16 cellular contexts compared by ENCODE assay signal in the genomic region with DNA sequence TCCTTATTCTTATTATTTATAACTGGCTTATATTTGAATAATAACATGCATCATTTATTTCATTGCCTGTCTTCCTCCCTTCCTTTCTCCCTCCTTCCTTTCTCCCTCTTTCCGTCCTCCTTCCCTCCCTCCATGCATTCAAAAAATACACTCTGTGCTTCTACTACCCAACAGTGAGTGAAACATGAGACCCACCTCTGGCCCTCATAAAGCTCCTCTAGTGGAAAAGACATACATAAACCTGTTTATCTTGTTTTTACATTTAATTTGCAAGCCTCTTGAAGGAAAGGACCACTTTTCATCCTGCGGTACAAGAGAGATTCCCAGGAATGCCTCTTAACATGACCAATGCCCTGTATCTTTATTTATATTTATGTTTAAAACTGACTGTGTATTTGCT.
"Had no signal": no experiment of that assay in that cellular context is flagged by ENCODE, and none has a peak within 500 bp of the region (broad histone marks: within the 10 kb centered on the region; RNA-seq: fewer than 3 reads in every experiment).

No MANE protein-coding gene starts in this region.

- H3K27ac ChIP-seq: colonic mucosa, thoracic aorta, upper lobe of right lung had no signal

- H3K4me3 Mint-ChIP-seq: activated CD4-positive, alpha-beta T cell treated with anti-CD3 and anti-CD28 coated beads, Interleukin-2, amount 10 ng/mL, durations not matched to agents 24 days and 14 days; activated naive CD8-positive, alpha-beta T cell treated with anti-CD3 and anti-CD28 coated beads, Interleukin-2, amount 10 ng/mL, durations not matched to agents 7 days and 5 days; brain; immature natural killer cell; natural killer cell; stimulated activated effector memory CD8-positive, alpha-beta T cell treated with anti-CD3 and anti-CD28 coated beads, Interleukin-12 subunit alpha, Interleukin-12 subunit beta, amount 100 ng/mL, for 72 hours had no signal

- H3K27me3 ChIP-seq: colonic mucosa, upper lobe of right lung had no signal

- H3K4me3 ChIP-seq: colonic mucosa, thoracic aorta, upper lobe of right lung had no signal

- H3K36me3 ChIP-seq: colonic mucosa, thoracic aorta, upper lobe of right lung had no signal

- H3K9me3 Mint-ChIP-seq: activated CD4-positive, alpha-beta T cell treated with anti-CD3 and anti-CD28 coated beads, Interleukin-2, amount 10 ng/mL, durations not matched to agents 24 days and 14 days; activated naive CD8-positive, alpha-beta T cell treated with anti-CD3 and anti-CD28 coated beads, Interleukin-2, amount 10 ng/mL, durations not matched to agents 7 days and 5 days had no signal

- H3K4me1 Mint-ChIP-seq: activated CD4-positive, alpha-beta T cell treated with anti-CD3 and anti-CD28 coated beads, Interleukin-2, amount 10 ng/mL, durations not matched to agents 24 days and 14 days; activated naive CD8-positive, alpha-beta T cell treated with anti-CD3 and anti-CD28 coated beads, Interleukin-2, amount 10 ng/mL, durations not matched to agents 7 days and 5 days; stimulated activated effector memory CD8-positive, alpha-beta T cell treated with anti-CD3 and anti-CD28 coated beads, Interleukin-12 subunit alpha, Interleukin-12 subunit beta, amount 100 ng/mL, for 72 hours had no signal

- ATAC-seq: natural killer cell; stimulated activated effector memory CD8-positive, alpha-beta T cell treated with anti-CD3 and anti-CD28 coated beads, Interleukin-12 subunit alpha, Interleukin-12 subunit beta, amount 100 ng/mL, for 72 hours; upper lobe of right lung had no signal

- H3K27ac Mint-ChIP-seq: activated CD4-positive, alpha-beta T cell treated with anti-CD3 and anti-CD28 coated beads, Interleukin-2, amount 10 ng/mL, durations not matched to agents 24 days and 14 days; activated naive CD8-positive, alpha-beta T cell treated with anti-CD3 and anti-CD28 coated beads, Interleukin-2, amount 10 ng/mL, durations not matched to agents 7 days and 5 days; brain; immature natural killer cell; natural killer cell; stimulated activated effector memory CD8-positive, alpha-beta T cell treated with anti-CD3 and anti-CD28 coated beads, Interleukin-12 subunit alpha, Interleukin-12 subunit beta, amount 100 ng/mL, for 72 hours had no signal

- H3K36me3 Mint-ChIP-seq: activated naive CD8-positive, alpha-beta T cell treated with anti-CD3 and anti-CD28 coated beads, Interleukin-2, amount 10 ng/mL, durations not matched to agents 7 days and 5 days; brain; natural killer cell; stimulated activated effector memory CD8-positive, alpha-beta T cell treated with anti-CD3 and anti-CD28 coated beads, Interleukin-12 subunit alpha, Interleukin-12 subunit beta, amount 100 ng/mL, for 72 hours had no signal

- H3K9me3 ChIP-seq: colonic mucosa, thoracic aorta, upper lobe of right lung had no signal

- H3K4me1 ChIP-seq: colonic mucosa, upper lobe of right lung had no signal

- DNase-seq: activated CD4-positive, alpha-beta T cell treated with anti-CD3 and anti-CD28 coated beads, Interleukin-2, amount 10 ng/mL, durations not matched to agents 24 days and 14 days; activated CD4-positive, CD25-positive, alpha-beta regulatory T cell; activated CD8-positive, alpha-beta memory T cell treated with anti-CD3 and anti-CD28 coated beads for 24 hours; activated naive CD4-positive, alpha-beta T cell; activated naive CD8-positive, alpha-beta T cell treated with anti-CD3 and anti-CD28 coated beads, Interleukin-2, amount 10 ng/mL, durations not matched to agents 7 days and 5 days; central memory CD4-positive, alpha-beta T cell; colonic mucosa; foreskin fibroblast; hypothalamus; immature natural killer cell; mesendoderm; natural killer cell; upper lobe of right lung had no signal
